8 cellular contexts compared by ENCODE assay signal in genomic region chr7:67184912-67185741, GRCh38.
A peak's percentile ranks its signal among the peaks of the same experiment; 100 is the strongest.
DNase-seq lines count a peak whose midpoint lies in the region; ATAC-seq and TF ChIP-seq lines count a peak whose summit lies in the region.
"Not testable (repeated sequence)": the region's sequence is repeated elsewhere in the genome, so short reads cannot be mapped to it uniquely, and the experiment has no call there.

No MANE protein-coding gene starts in this region.

- not testable (repeated sequence) for H3K36me3 ChIP-seq in CD8-positive, alpha-beta memory T cell (ENCODE audit: insufficient read depth, low read length); esophagus squamous epithelium

- H3K9me3 ChIP-seq in CD8-positive, alpha-beta memory T cell (ENCODE audit: low read length); esophagus squamous epithelium: not testable (repeated sequence)

- peak; percentile 36 for ATAC-seq in GM19025 (IDR thresholded peaks at IDR 0.05; ENCODE audit: low read depth, unreplicated experiment)
- peak; percentile 13 for ATAC-seq in GM21619 (IDR thresholded peaks at IDR 0.05; ENCODE audit: unreplicated experiment)
- peak; percentile 17 for ATAC-seq in HG02885 (IDR thresholded peaks at IDR 0.05; ENCODE audit: poor library complexity, unreplicated experiment)
- ATAC-seq in HG03565 (IDR thresholded peaks at IDR 0.05; ENCODE audit: unreplicated experiment) = peak; percentile 15

- TF ChIP-seq CTCF in esophagus squamous epithelium (IDR thresholded peaks at IDR 0.05); nephron progenitor cell (IDR thresholded peaks at IDR 0.05): not testable (repeated sequence)

- H3K27ac Mint-ChIP-seq in CD8-positive, alpha-beta memory T cell = peak overlapping the region in 6 of 8 donors; percentile 56 to 89 (median 78)
- peak overlapping the region; percentile 7 for H3K27ac Mint-ChIP-seq in activated T-cell treated with anti-CD3 and anti-CD28 coated beads, Interleukin-2, amount 50 U/mL, for 24 hours
- H3K27ac Mint-ChIP-seq in nephron progenitor cell = peak overlapping the region; percentile 93

- TF ChIP-seq POLR2A in esophagus squamous epithelium (IDR thresholded peaks at IDR 0.05) = not testable (repeated sequence)

- not testable (repeated sequence) for H3K9me3 Mint-ChIP-seq in CD8-positive, alpha-beta memory T cell; activated T-cell treated with anti-CD3 and anti-CD28 coated beads, Interleukin-2, amount 50 U/mL, for 24 hours; nephron progenitor cell

- DNase-seq in CD8-positive, alpha-beta memory T cell; activated T-cell treated with anti-CD3 and anti-CD28 coated beads, Interleukin-2, amount 50 U/mL, for 24 hours; esophagus squamous epithelium (lab: John Stamatoyannopoulos, UW); nephron progenitor cell: not testable (repeated sequence)

- H3K4me3 Mint-ChIP-seq in CD8-positive, alpha-beta memory T cell = peak overlapping the region in 2 of 7 donors; percentile 27 to 40
- H3K4me3 Mint-ChIP-seq in activated T-cell treated with anti-CD3 and anti-CD28 coated beads, Interleukin-2, amount 50 U/mL, for 24 hours; nephron progenitor cell: not testable (repeated sequence)

- not testable (repeated sequence) for H3K4me3 ChIP-seq in CD8-positive, alpha-beta memory T cell (ENCODE audit: low read length); esophagus squamous epithelium

- intact Hi-C loops in esophagus squamous epithelium (cut with DNase I) = not testable (repeated sequence)

- H3K27me3 ChIP-seq in CD8-positive, alpha-beta memory T cell (ENCODE audit: insufficient read depth, low read length, poor library complexity, severe bottlenecking); esophagus squamous epithelium: not testable (repeated sequence)

- CTCF ChIA-PET in CD8-positive, alpha-beta memory T cell (lab: Charles Lee) = not testable (repeated sequence)

- H3K4me1 Mint-ChIP-seq in CD8-positive, alpha-beta memory T cell = peaks cover 18 to 34% (median 21%) of the 10 kb centered on the region in 3 donors
- H3K4me1 Mint-ChIP-seq in activated T-cell treated with anti-CD3 and anti-CD28 coated beads, Interleukin-2, amount 50 U/mL, for 24 hours (ENCODE audit: low read depth) = peaks cover 10% of the 10 kb centered on the region
- peaks cover 29% of the 10 kb centered on the region for H3K4me1 Mint-ChIP-seq in nephron progenitor cell

- POLR2A ChIA-PET in CD8-positive, alpha-beta memory T cell (lab: Charles Lee) = not testable (repeated sequence)

- H3K4me1 ChIP-seq in CD8-positive, alpha-beta memory T cell (ENCODE audit: insufficient read depth, low read length); esophagus squamous epithelium: not testable (repeated sequence)

- H3K36me3 Mint-ChIP-seq in CD8-positive, alpha-beta memory T cell = peaks cover 3 to 11% (median 3%) of the 10 kb centered on the region in 3 donors
- peaks cover 18% of the 10 kb centered on the region for H3K36me3 Mint-ChIP-seq in activated T-cell treated with anti-CD3 and anti-CD28 coated beads, Interleukin-2, amount 50 U/mL, for 24 hours (ENCODE audit: low read depth)
- not testable (repeated sequence) for H3K36me3 Mint-ChIP-seq in nephron progenitor cell (ENCODE audit: low read depth)

- WGBS in esophagus squamous epithelium, 2 donors = 85 to 93% methylated on average over 6 to 10 of the region's 11 CpGs

- H3K27ac ChIP-seq in CD8-positive, alpha-beta memory T cell (ENCODE audit: low read depth, low read length) = not testable (repeated sequence)
- peak overlapping the region in 3 of 4 donors; percentile 29 to 53 (median 42) for H3K27ac ChIP-seq in esophagus squamous epithelium

- H3K27me3 Mint-ChIP-seq in CD8-positive, alpha-beta memory T cell; activated T-cell treated with anti-CD3 and anti-CD28 coated beads, Interleukin-2, amount 50 U/mL, for 24 hours; nephron progenitor cell (ENCODE audit: low read depth, poor library complexity): not testable (repeated sequence)

Comparison
In these comparisons a context has a peak if more than half of its experiments do, and no peak if none do; other contexts are left out.
1. H3K27ac Mint-ChIP-seq: peak in every context shown above with its lines; median percentile 93 in nephron progenitor cell; 78 in CD8-positive, alpha-beta memory T cell; 7 in activated T-cell treated with anti-CD3 and anti-CD28 coated beads, Interleukin-2, amount 50 U/mL, for 24 hours.